In genomic region chrX:10017866-10018265, GRCh38 we compare ENCODE assay signal across 8 cellular contexts. TPM values are rescaled to one million over a fixed set of nuclear protein-coding genes. Genes with fewer than 3 reads are reported as not detected.
DNase-seq lines count a peak whose midpoint lies in the region; ATAC-seq and TF ChIP-seq lines count a peak whose summit lies in the region.

No MANE protein-coding gene starts in this region.

- H3K4me2 ChIP-seq in GM23248 (ENCODE audit: unreplicated experiment) = peak overlapping the region; percentile 91

- CTCF ChIA-PET in activated naive CD4-positive, alpha-beta T cell treated with anti-CD3 and anti-CD28 coated beads, Interleukin-2, amount 10 ng/mL, durations not matched to agents 7 days and 5 days (lab: Charles Lee) = no interaction called here

- DNase-seq in GM23248 (peak; percentile 48), NCI-H526 treated with DMSO at 0.1 percent for 48 hours (lab: John Stamatoyannopoulos, UW) (peak; percentile 11), endothelial cell (ENCODE audit: low spot score) (no peak), retina (no peak)
- no peak for DNase-seq in activated naive CD4-positive, alpha-beta T cell treated with anti-CD3 and anti-CD28 coated beads, Interleukin-2, amount 10 ng/mL, durations not matched to agents 7 days and 5 days

- H3K36me3 ChIP-seq in GM23248 (ENCODE audit: low read depth) = no peaks in the 10 kb centered on the region
- H3K36me3 ChIP-seq in rectal smooth muscle tissue (ENCODE audit: control insufficient read depth, insufficient read depth, low read length) = no peaks in the 10 kb centered on the region

- peaks cover 3% of the 10 kb centered on the region for H3K36me3 Mint-ChIP-seq in endothelial cell (ENCODE audit: low read depth, unreplicated experiment)
- no peaks in the 10 kb centered on the region for H3K36me3 Mint-ChIP-seq in activated naive CD4-positive, alpha-beta T cell treated with anti-CD3 and anti-CD28 coated beads, Interleukin-2, amount 10 ng/mL, durations not matched to agents 7 days and 5 days

- H3K9me3 Mint-ChIP-seq in endothelial cell (ENCODE audit: unreplicated experiment) = no peaks in the 10 kb centered on the region
- no peaks in the 10 kb centered on the region for H3K9me3 Mint-ChIP-seq in activated naive CD4-positive, alpha-beta T cell treated with anti-CD3 and anti-CD28 coated beads, Interleukin-2, amount 10 ng/mL, durations not matched to agents 7 days and 5 days

- H3K4me3 Mint-ChIP-seq in endothelial cell (ENCODE audit: unreplicated experiment) = no peak overlapping the region
- no peak overlapping the region for H3K4me3 Mint-ChIP-seq in activated naive CD4-positive, alpha-beta T cell treated with anti-CD3 and anti-CD28 coated beads, Interleukin-2, amount 10 ng/mL, durations not matched to agents 7 days and 5 days

- H3K27ac Mint-ChIP-seq in endothelial cell (ENCODE audit: unreplicated experiment) = peak overlapping the region; percentile 59
- no peak overlapping the region for H3K27ac Mint-ChIP-seq in activated naive CD4-positive, alpha-beta T cell treated with anti-CD3 and anti-CD28 coated beads, Interleukin-2, amount 10 ng/mL, durations not matched to agents 7 days and 5 days

- H3K4me1 ChIP-seq in GM23248 (ENCODE audit: insufficient read depth) = peaks cover 43% of the 10 kb centered on the region
- H3K4me1 ChIP-seq in rectal smooth muscle tissue (ENCODE audit: control insufficient read depth, insufficient read depth, low read length) = peaks cover 2% of the 10 kb centered on the region

- in situ Hi-C loops in GM23248 (cut with MboI) = no loop called here

- H3K9ac ChIP-seq in GM23248 (peak overlapping the region; percentile 85; the same call in 1 of the 2 replicates), rectal smooth muscle tissue (ENCODE audit: low read length) (no peak overlapping the region)

- peak overlapping the region; percentile 86 for H3K4me3 ChIP-seq in GM23248
- no peak overlapping the region for H3K4me3 ChIP-seq in rectal smooth muscle tissue (ENCODE audit: low read length)

- no peaks in the 10 kb centered on the region; the same call in none of the 2 replicates for H4K20me1 ChIP-seq in GM23248 (ENCODE audit: insufficient read depth)

- no peak for TF ChIP-seq CTCF in endothelial cell (IDR thresholded peaks at IDR 0.05; ENCODE audit: unreplicated experiment)

- H3K27me3 Mint-ChIP-seq in endothelial cell (ENCODE audit: unreplicated experiment) = peaks cover 4% of the 10 kb centered on the region
- peaks cover 14% of the 10 kb centered on the region for H3K27me3 Mint-ChIP-seq in activated naive CD4-positive, alpha-beta T cell treated with anti-CD3 and anti-CD28 coated beads, Interleukin-2, amount 10 ng/mL, durations not matched to agents 7 days and 5 days

- H3K9me3 ChIP-seq in GM23248 (ENCODE audit: low read depth) = no peaks in the 10 kb centered on the region

- 28 to 32% methylated on average over 7 to 8 of the region's 8 CpGs for WGBS in GM23248 (ENCODE audit: low coverage in 1 of 2, low lambda C conversion rate in 2 of 2, missing lambda C conversion rate in 2 of 2), 2 experiments

- H3K27ac ChIP-seq in GM23248 = peak overlapping the region; percentile 89
- peak overlapping the region; percentile 30 for H3K27ac ChIP-seq in rectal smooth muscle tissue (ENCODE audit: low read depth, low read length)

- H3K27me3 ChIP-seq in GM23248 (replicated peaks; ENCODE audit: insufficient read depth) = no peaks in the 10 kb centered on the region
- peaks cover under 1% of the 10 kb centered on the region for H3K27me3 ChIP-seq in rectal smooth muscle tissue (ENCODE audit: control insufficient read depth, insufficient read depth, low read length)

- H3K4me1 Mint-ChIP-seq in endothelial cell (ENCODE audit: unreplicated experiment) = peaks cover 21% of the 10 kb centered on the region
- peaks cover 17% of the 10 kb centered on the region for H3K4me1 Mint-ChIP-seq in activated naive CD4-positive, alpha-beta T cell treated with anti-CD3 and anti-CD28 coated beads, Interleukin-2, amount 10 ng/mL, durations not matched to agents 7 days and 5 days

- no peak for ATAC-seq in HG02642 (IDR thresholded peaks at IDR 0.05; ENCODE audit: poor library complexity, unreplicated experiment)
- no peak for ATAC-seq in HG02884 (IDR thresholded peaks at IDR 0.05; ENCODE audit: unreplicated experiment)

- no peaks in the 10 kb centered on the region for H3K9me2 ChIP-seq in GM23248 (ENCODE audit: insufficient read depth)

- peaks cover 61% of the 10 kb centered on the region for H3K79me2 ChIP-seq in GM23248 (ENCODE audit: insufficient read depth)

- peaks cover 24% of the 10 kb centered on the region for H3F3A ChIP-seq in GM23248 (ENCODE audit: insufficient read depth)

- no peak overlapping the region for H2AFZ ChIP-seq in GM23248

RNA-seq across cellular contexts. Expression of gene CLDN34, which starts 50.7 kb away (rescaled TPM):
- total RNA-seq in GM23248 (2014; rRNA removed; shearing (Covaris generic)) = not detected in 2 replicates
- polyA plus RNA-seq in GM23248 (2016; fragmentation: Nextera tagmentation; extraction: Ambion mirVana) = not detected in 2 replicates
- total RNA-seq in endothelial cell (ENCODE audit: unreplicated experiment) = 0.64 TPM

Comparison
In these comparisons a context has a peak if more than half of its experiments do, and no peak if none do; other contexts are left out.
1. DNase-seq: peak in GM23248 (single experiment) and NCI-H526 treated with DMSO at 0.1 percent for 48 hours (single experiment); none in endothelial cell (single experiment), activated naive CD4-positive, alpha-beta T cell treated with anti-CD3 and anti-CD28 coated beads, Interleukin-2, amount 10 ng/mL, durations not matched to agents 7 days and 5 days (single experiment) and retina (single experiment).